In genomic region chr1:18452550-18452949, GRCh38 we compare ENCODE assay signal across 11 cellular contexts. TPM values are rescaled to one million over a fixed set of nuclear protein-coding genes. Genes with fewer than 3 reads are reported as not detected.
DNase-seq lines count a peak whose midpoint lies in the region; ATAC-seq and TF ChIP-seq lines count a peak whose summit lies in the region.
"Had no signal": no experiment of that assay in that cellular context is flagged by ENCODE, and none has a peak within 500 bp of the region (broad histone marks: within the 10 kb centered on the region; RNA-seq: fewer than 3 reads in every experiment).

No MANE protein-coding gene starts in this region.

- H3K27ac Mint-ChIP-seq in neural crest cell (ENCODE audit: unreplicated experiment) = no peak overlapping the region
- no peak overlapping the region for H3K27ac Mint-ChIP-seq in activated T-helper 1 cell treated with anti-CD3 and anti-CD28 coated beads, Interleukin-12 subunit alpha, Interleukin-12 subunit beta, Interleukin-2, Interleukin-4 antibody, amounts not matched to agents 30 ng/mL and 10 ng/mL and 1 ng/mL, durations not matched to agents 14 hours and 24 hours and 36 hours
- H3K27ac Mint-ChIP-seq: activated naive CD4-positive, alpha-beta T cell treated with anti-CD3 and anti-CD28 coated beads, Interleukin-2, amount 50 U/mL, for 24 hours; T-cell had no signal

- no peaks in the 10 kb centered on the region for H3K36me3 Mint-ChIP-seq in neural crest cell (ENCODE audit: low read depth)
- H3K36me3 Mint-ChIP-seq in activated T-helper 1 cell treated with anti-CD3 and anti-CD28 coated beads, Interleukin-12 subunit alpha, Interleukin-12 subunit beta, Interleukin-2, Interleukin-4 antibody, amounts not matched to agents 30 ng/mL and 10 ng/mL and 1 ng/mL, durations not matched to agents 14 hours and 24 hours and 36 hours (ENCODE audit: low read depth) = no peaks in the 10 kb centered on the region
- H3K36me3 Mint-ChIP-seq: activated naive CD4-positive, alpha-beta T cell treated with anti-CD3 and anti-CD28 coated beads, Interleukin-2, amount 50 U/mL, for 24 hours; T-cell had no signal

- no peak for TF ChIP-seq CTCF in NB4 (IDR thresholded peaks at IDR 0.05; ENCODE audit: low read depth, low read length)
- no peak for TF ChIP-seq CTCF in cardiac fibroblast (IDR thresholded peaks at IDR 0.05; ENCODE audit: low read depth, low read length)
- no peak for TF ChIP-seq CTCF in neural crest cell (conservative IDR thresholded peaks at IDR 0.05)

- H3K27me3 Mint-ChIP-seq in neural crest cell (ENCODE audit: low read depth) = peaks cover 48% of the 10 kb centered on the region
- no peaks in the 10 kb centered on the region for H3K27me3 Mint-ChIP-seq in activated T-helper 1 cell treated with anti-CD3 and anti-CD28 coated beads, Interleukin-12 subunit alpha, Interleukin-12 subunit beta, Interleukin-2, Interleukin-4 antibody, amounts not matched to agents 30 ng/mL and 10 ng/mL and 1 ng/mL, durations not matched to agents 14 hours and 24 hours and 36 hours (ENCODE audit: insufficient read depth)

- H3K9me3 Mint-ChIP-seq in neural crest cell = peaks cover 2% of the 10 kb centered on the region
- no peaks in the 10 kb centered on the region for H3K9me3 Mint-ChIP-seq in activated T-helper 1 cell treated with anti-CD3 and anti-CD28 coated beads, Interleukin-12 subunit alpha, Interleukin-12 subunit beta, Interleukin-2, Interleukin-4 antibody, amounts not matched to agents 30 ng/mL and 10 ng/mL and 1 ng/mL, durations not matched to agents 14 hours and 24 hours and 36 hours
- H3K9me3 Mint-ChIP-seq: activated naive CD4-positive, alpha-beta T cell treated with anti-CD3 and anti-CD28 coated beads, Interleukin-2, amount 50 U/mL, for 24 hours had no signal

- no peak for TF ChIP-seq POLR2A in NB4 (IDR thresholded peaks at IDR 0.05; ENCODE audit: extremely low read depth, insufficient read length)

- no peak overlapping the region for H3K4me3 Mint-ChIP-seq in neural crest cell
- no peak overlapping the region for H3K4me3 Mint-ChIP-seq in activated T-helper 1 cell treated with anti-CD3 and anti-CD28 coated beads, Interleukin-12 subunit alpha, Interleukin-12 subunit beta, Interleukin-2, Interleukin-4 antibody, amounts not matched to agents 30 ng/mL and 10 ng/mL and 1 ng/mL, durations not matched to agents 14 hours and 24 hours and 36 hours
- H3K4me3 Mint-ChIP-seq: activated naive CD4-positive, alpha-beta T cell treated with anti-CD3 and anti-CD28 coated beads, Interleukin-2, amount 50 U/mL, for 24 hours; T-cell had no signal

- H3K4me3 ChIP-seq in NB4 (ENCODE audit: low read depth, low read length) = no peak overlapping the region
- H3K4me3 ChIP-seq in cardiac fibroblast (replicated peaks in 1 of 2; ENCODE audit: low read depth in 2 of 2, low read length in 2 of 2) = no peak overlapping the region

- DNase-seq in NCI-H524 (lab: John Stamatoyannopoulos, UW) (peak; percentile 11 to 54), NCI-H524 treated with DMSO at 0.1 percent for 48 hours (lab: John Stamatoyannopoulos, UW) (no peak), NB4 (ENCODE audit: low read depth) (peak; percentile 24), cardiac fibroblast (ENCODE audit: low read depth in 2 of 2) (peak; percentile 2 to 5), neural crest cell (ENCODE audit: low read depth, low spot score) (peak; percentile 18)
- no peak for DNase-seq in activated T-helper 1 cell treated with anti-CD3 and anti-CD28 coated beads, Interleukin-12 subunit alpha, Interleukin-12 subunit beta, Interleukin-2, Interleukin-4 antibody, amounts not matched to agents 30 ng/mL and 10 ng/mL and 1 ng/mL, durations not matched to agents 14 hours and 24 hours and 36 hours (ENCODE audit: low spot score)
- DNase-seq: stimulated activated CD4-positive, alpha-beta T cell treated with anti-CD3 and anti-CD28 coated beads, Interleukin-2, amount 100 ng/mL, for 24 hours; T-cell had no signal

- intact Hi-C loops in activated T-helper 1 cell treated with anti-CD3 and anti-CD28 coated beads, Interleukin-12 subunit alpha, Interleukin-12 subunit beta, Interleukin-2, Interleukin-4 antibody, amounts not matched to agents 30 ng/mL and 10 ng/mL and 1 ng/mL, durations not matched to agents 14 hours and 24 hours and 36 hours (cut with micrococcal nuclease) = no loop called here

- ATAC-seq in HG03521 (IDR thresholded peaks at IDR 0.05; ENCODE audit: unreplicated experiment) = no peak
- no peak for ATAC-seq in GM18861 (IDR thresholded peaks at IDR 0.05; ENCODE audit: unreplicated experiment)

- peaks cover 9% of the 10 kb centered on the region for H3K4me1 Mint-ChIP-seq in neural crest cell
- H3K4me1 Mint-ChIP-seq in activated T-helper 1 cell treated with anti-CD3 and anti-CD28 coated beads, Interleukin-12 subunit alpha, Interleukin-12 subunit beta, Interleukin-2, Interleukin-4 antibody, amounts not matched to agents 30 ng/mL and 10 ng/mL and 1 ng/mL, durations not matched to agents 14 hours and 24 hours and 36 hours (ENCODE audit: low read depth) = no peaks in the 10 kb centered on the region
- H3K4me1 Mint-ChIP-seq: activated naive CD4-positive, alpha-beta T cell treated with anti-CD3 and anti-CD28 coated beads, Interleukin-2, amount 50 U/mL, for 24 hours; T-cell had no signal

RNA-seq across cellular contexts. Expression of gene KLHDC7A, which starts 28.2 kb away (rescaled TPM):
- not detected in 2 replicates for total RNA-seq in neural crest cell
- not detected in 2 replicates for total RNA-seq in activated T-helper 1 cell treated with anti-CD3 and anti-CD28 coated beads, Interleukin-12 subunit alpha, Interleukin-12 subunit beta, Interleukin-2, Interleukin-4 antibody, amounts not matched to agents 30 ng/mL and 10 ng/mL and 1 ng/mL, durations not matched to agents 14 hours and 24 hours and 36 hours
- total RNA-seq: T-cell had no signal

Comparison
In these comparisons a context has a peak if more than half of its experiments do, and no peak if none do; other contexts are left out.
1. DNase-seq: peak in NCI-H524 (2 of 2), NB4 (single experiment), cardiac fibroblast (2 of 2) and neural crest cell (single experiment); none in NCI-H524 treated with DMSO at 0.1 percent for 48 hours (single experiment) and activated T-helper 1 cell treated with anti-CD3 and anti-CD28 coated beads, Interleukin-12 subunit alpha, Interleukin-12 subunit beta, Interleukin-2, Interleukin-4 antibody, amounts not matched to agents 30 ng/mL and 10 ng/mL and 1 ng/mL, durations not matched to agents 14 hours and 24 hours and 36 hours (single experiment).